Comparison of ENCODE assay signal across 13 cellular contexts in genomic region chr15:57045741-57046382, GRCh38.
A peak's percentile ranks its signal among the peaks of the same experiment; 100 is the strongest.
DNase-seq lines count a peak whose midpoint lies in the region; ATAC-seq and TF ChIP-seq lines count a peak whose summit lies in the region.
"Had no signal": no experiment of that assay in that cellular context is flagged by ENCODE, and none has a peak within 500 bp of the region (broad histone marks: within the 10 kb centered on the region; RNA-seq: fewer than 3 reads in every experiment).

No MANE protein-coding gene starts in this region.

- no peaks in the 10 kb centered on the region for H3K27me3 ChIP-seq in cardiac muscle cell
- H3K27me3 ChIP-seq in left ventricle myocardium inferior (ENCODE audit: low read depth): no peaks in the 10 kb centered on the region
- H3K27me3 ChIP-seq: heart left ventricle had no signal

- no peaks in the 10 kb centered on the region for H3K9me3 Mint-ChIP-seq in osteocyte (ENCODE audit: unreplicated experiment)
- H3K9me3 Mint-ChIP-seq: activated CD8-positive, alpha-beta T cell treated with anti-CD3 and anti-CD28 coated beads for 36 hours; effector memory CD8-positive, alpha-beta T cell had no signal

- H3K4me3 ChIP-seq in cardiac muscle cell (no peak overlapping the region), left ventricle myocardium inferior (no peak overlapping the region)
- H3K4me3 ChIP-seq: heart left ventricle had no signal

- H3K27me3 Mint-ChIP-seq in osteocyte (ENCODE audit: unreplicated experiment): no peaks in the 10 kb centered on the region
- H3K27me3 Mint-ChIP-seq: activated CD8-positive, alpha-beta T cell treated with anti-CD3 and anti-CD28 coated beads for 36 hours; effector memory CD8-positive, alpha-beta T cell had no signal

- peak; percentile 92 for ATAC-seq in GM21825 (IDR thresholded peaks at IDR 0.05; ENCODE audit: unreplicated experiment)
- ATAC-seq in HG03342 (IDR thresholded peaks at IDR 0.05; ENCODE audit: unreplicated experiment): peak; percentile 86
- no peak for ATAC-seq in HG03097 (IDR thresholded peaks at IDR 0.05; ENCODE audit: low FRiP score, unreplicated experiment)
- ATAC-seq: activated CD8-positive, alpha-beta T cell treated with anti-CD3 and anti-CD28 coated beads for 36 hours; effector memory CD8-positive, alpha-beta T cell; heart left ventricle had no signal

- H3K27ac Mint-ChIP-seq in osteocyte (ENCODE audit: unreplicated experiment): no peak overlapping the region
- H3K27ac Mint-ChIP-seq: activated CD8-positive, alpha-beta T cell treated with anti-CD3 and anti-CD28 coated beads for 36 hours had no signal

- H3K4me3 Mint-ChIP-seq in osteocyte (ENCODE audit: unreplicated experiment): no peak overlapping the region
- H3K4me3 Mint-ChIP-seq: activated CD8-positive, alpha-beta T cell treated with anti-CD3 and anti-CD28 coated beads for 36 hours; effector memory CD8-positive, alpha-beta T cell had no signal

- intact Hi-C loops in left ventricle myocardium inferior (cut with micrococcal nuclease): no loop called here

- H3K27ac ChIP-seq in cardiac muscle cell: peak overlapping the region; percentile 73
- H3K27ac ChIP-seq in left ventricle myocardium inferior (replicated peaks): no peak overlapping the region
- H3K27ac ChIP-seq in temporal lobe (ENCODE audit: low read depth, low read length): peak overlapping the region; percentile 79
- H3K27ac ChIP-seq: heart left ventricle had no signal

- no peak for TF ChIP-seq CTCF in cardiac muscle cell (IDR thresholded peaks at IDR 0.05; ENCODE audit: low read depth, low read length)
- TF ChIP-seq CTCF in left ventricle myocardium inferior (IDR thresholded peaks at IDR 0.05; ENCODE audit: borderline replicate concordance): no peak
- TF ChIP-seq CTCF in osteocyte (IDR thresholded peaks at IDR 0.05): no peak

- H3K36me3 ChIP-seq in cardiac muscle cell (no peaks in the 10 kb centered on the region), left ventricle myocardium inferior (no peaks in the 10 kb centered on the region)
- H3K36me3 ChIP-seq: heart left ventricle had no signal

- H3K4me1 ChIP-seq in cardiac muscle cell (ENCODE audit: low read depth) (peaks cover 28% of the 10 kb centered on the region), left ventricle myocardium inferior (peaks cover 46% of the 10 kb centered on the region)

- peaks cover 34% of the 10 kb centered on the region for H3K4me1 Mint-ChIP-seq in osteocyte (ENCODE audit: unreplicated experiment)

- H3K36me3 Mint-ChIP-seq in osteocyte (ENCODE audit: unreplicated experiment): no peaks in the 10 kb centered on the region

- H3K9me3 ChIP-seq in cardiac muscle cell (ENCODE audit: low read depth): no peaks in the 10 kb centered on the region
- H3K9me3 ChIP-seq in left ventricle myocardium inferior (replicated peaks): no peaks in the 10 kb centered on the region
- H3K9me3 ChIP-seq: heart left ventricle had no signal

- DNase-seq in cardiac muscle cell (ENCODE audit: low read depth in 1 of 2, low spot score in 1 of 2): no peak
- no peak for DNase-seq in left ventricle myocardium inferior
- DNase-seq in osteocyte (ENCODE audit: extremely low spot score, unreplicated experiment): no peak
- DNase-seq in H4 (ENCODE audit: low spot score): no peak
- DNase-seq: activated CD8-positive, alpha-beta T cell treated with anti-CD3 and anti-CD28 coated beads for 36 hours; effector memory CD8-positive, alpha-beta T cell; heart left ventricle; NCI-H146; retina had no signal
